ENCODE assay signal across 11 cellular contexts in genomic region chr18:26457611-26458350, GRCh38.
DNase-seq lines count a peak whose midpoint lies in the region; ATAC-seq, FAIRE-seq and TF ChIP-seq lines count a peak whose summit lies in the region.
"Had no signal": no experiment of that assay in that cellular context is flagged by ENCODE, and none has a peak within 500 bp of the region (broad histone marks: within the 10 kb centered on the region; RNA-seq: fewer than 3 reads in every experiment).

No MANE protein-coding gene starts in this region.

- H3K27ac ChIP-seq in A549 = peak overlapping the region; percentile 79 to 82; a peak in 5 of 6 replicates
- no peak overlapping the region for H3K27ac ChIP-seq in coronary artery
- no peak overlapping the region for H3K27ac ChIP-seq in heart right ventricle

- H3K4me1 Mint-ChIP-seq in brain = peaks cover 48% of the 10 kb centered on the region

- DNase-seq in A549 (ENCODE audit: low read depth in 1 of 2, low spot score in 1 of 2) (no peak), islet precursor cell (peak; percentile 75), coronary artery (ENCODE audit: low spot score) (no peak), midbrain (lab: John Stamatoyannopoulos, UW) (no peak), heart right ventricle (no peak)
- DNase-seq in activated CD4-positive, alpha-beta T cell treated with anti-CD3 and anti-CD28 coated beads for 4 hours = no peak
- DNase-seq: activated CD4-positive, alpha-beta T cell treated with anti-CD3 and anti-CD28 coated beads, Interleukin-2, amount 10 ng/mL, durations not matched to agents 7 days and 5 days; left cardiac atrium had no signal

- ATAC-seq in A549 (peak in 1 of 2 experiments; percentile 44; a peak in 2 of 6 replicates), HG03442 (IDR thresholded peaks at IDR 0.05; ENCODE audit: unreplicated experiment) (peak; percentile 3), heart right ventricle (no peak)
- ATAC-seq: left cardiac atrium had no signal

- peaks cover 68% of the 10 kb centered on the region for H3K4me1 ChIP-seq in A549
- peaks cover 0 to 40% (median 13%) of the 10 kb centered on the region in 9 donors for H3K4me1 ChIP-seq in heart right ventricle

- H3K4me2 ChIP-seq in A549 = peak overlapping the region; percentile 59; the same call in 2 of the 3 replicates

- no peak for FAIRE-seq in A549 (lab: Jason Lieb, UNC)

- WGBS in A549 (ENCODE audit: missing lambda C conversion rate) = 92% methylated on average over 19 of the region's 22 CpGs
- WGBS in heart right ventricle, 2 donors = 83 to 90% methylated on average over 22 of the region's 22 CpGs

- H3K36me3 ChIP-seq in heart right ventricle = peaks cover 0 to 39% (median 4%) of the 10 kb centered on the region in 9 donors

- peak in 1 of 2 experiments; percentile 18; a peak in 1 of 5 replicates for TF ChIP-seq RAD21 in A549 (conservative IDR thresholded peaks at IDR 0.05 in 1 of 2, IDR thresholded peaks at IDR 0.05 in 1 of 2)

- CTCF ChIA-PET in A549 (lab: Yijun Ruan, JAX) = interaction anchor here (0.6 to 1.5 kb wide), 4 partner anchors 10 to 189 kb away, joined by 3 to 5 read pairs (median 4); no protein-coding TSS in a partner anchor

- POLR2A ChIA-PET in A549 (lab: Yijun Ruan, JAX) = no interaction called here

- H3K36me3 Mint-ChIP-seq in brain = peaks cover 63% of the 10 kb centered on the region

- TF ChIP-seq CTCF in A549 (IDR thresholded peaks at IDR 0.05) = no peak
- TF ChIP-seq CTCF in brain (conservative IDR thresholded peaks at IDR 0.05) = peak in 1 of 2 experiments; percentile 53
- TF ChIP-seq CTCF in coronary artery (IDR thresholded peaks at IDR 0.05) = no peak
- TF ChIP-seq CTCF in heart right ventricle (IDR thresholded peaks at IDR 0.05) = peak in 2 of 9 donors; percentile 16 to 31

- TF ChIP-seq EP300 in A549 (IDR thresholded peaks at IDR 0.05) = no peak

- H3K4me3 Mint-ChIP-seq in brain = no peak overlapping the region
- H3K4me3 Mint-ChIP-seq: activated CD4-positive, alpha-beta T cell treated with anti-CD3 and anti-CD28 coated beads, Interleukin-2, amount 10 ng/mL, durations not matched to agents 7 days and 5 days; activated T-helper 17 cell treated with anti-CD3 and anti-CD28 coated beads, Interleukin-2, amount 50 U/mL, for 72 hours had no signal

- H3K9me3 ChIP-seq in A549 (no peaks in the 10 kb centered on the region), heart right ventricle (no peaks in the 10 kb centered on the region)

- H3K27me3 Mint-ChIP-seq in brain = peaks cover 3% of the 10 kb centered on the region
- H3K27me3 Mint-ChIP-seq: activated CD4-positive, alpha-beta T cell treated with anti-CD3 and anti-CD28 coated beads, Interleukin-2, amount 10 ng/mL, durations not matched to agents 7 days and 5 days; activated T-helper 17 cell treated with anti-CD3 and anti-CD28 coated beads, Interleukin-2, amount 50 U/mL, for 72 hours had no signal

- intact Hi-C loops in heart right ventricle (cut with DNase I) = no loop called here

- H3K4me3 ChIP-seq in A549 (no peak overlapping the region), coronary artery (no peak overlapping the region), heart right ventricle (no peak overlapping the region)

- peak overlapping the region in 4 of 5 experiments; percentile 24 to 73 (median 31) for H3K27ac Mint-ChIP-seq in brain
- H3K27ac Mint-ChIP-seq: activated CD4-positive, alpha-beta T cell treated with anti-CD3 and anti-CD28 coated beads, Interleukin-2, amount 10 ng/mL, durations not matched to agents 7 days and 5 days had no signal

- H3K9me3 Mint-ChIP-seq in brain = no peaks in the 10 kb centered on the region
- H3K9me3 Mint-ChIP-seq: activated CD4-positive, alpha-beta T cell treated with anti-CD3 and anti-CD28 coated beads, Interleukin-2, amount 10 ng/mL, durations not matched to agents 7 days and 5 days; activated T-helper 17 cell treated with anti-CD3 and anti-CD28 coated beads, Interleukin-2, amount 50 U/mL, for 72 hours had no signal

- H3K27me3 ChIP-seq in heart right ventricle = no peaks in the 10 kb centered on the region

- no peak for TF ChIP-seq POLR2A in A549 (IDR thresholded peaks at IDR 0.05; ENCODE audit: low read length)

TF ChIP-seq in A549, 52 proteins besides CTCF, POLR2A, EP300 and RAD21:
- TF ChIP-seq CHD2 (IDR thresholded peaks at IDR 0.05; ENCODE audit: low read length, partially characterized antibody) (no peak), MAFK (IDR thresholded peaks at IDR 0.05; ENCODE audit: partially characterized antibody) (no peak), FOSB (CRISPR knock-in tag; IDR thresholded peaks at IDR 0.05) (no peak), NPAS2 (CRISPR knock-in tag; IDR thresholded peaks at IDR 0.05; ENCODE audit: borderline replicate concordance) (no peak), HDAC2 (IDR thresholded peaks at IDR 0.05) (no peak), MAX (IDR thresholded peaks at IDR 0.05) (no peak), ZSCAN20 (CRISPR knock-in tag; IDR thresholded peaks at IDR 0.05) (no peak), ZFP36 (IDR thresholded peaks at IDR 0.05; ENCODE audit: borderline replicate concordance, partially characterized antibody) (no peak)

Comparison
In these comparisons a context has a peak if more than half of its experiments do, and no peak if none do; other contexts are left out.
1. H3K27ac ChIP-seq: peak in A549 (2 of 2); none in coronary artery (0 of 2) and heart right ventricle (0 of 10).